13 cellular contexts compared by ENCODE assay signal in genomic region chr7:131897016-131897789, GRCh38.
DNase-seq lines count a peak whose midpoint lies in the region; ATAC-seq, FAIRE-seq and TF ChIP-seq lines count a peak whose summit lies in the region.
"Had no signal": no experiment of that assay in that cellular context is flagged by ENCODE, and none has a peak within 500 bp of the region (broad histone marks: within the 10 kb centered on the region; RNA-seq: fewer than 3 reads in every experiment).

No MANE protein-coding gene starts in this region.

- no peak for TF ChIP-seq EP300 in K562 (IDR thresholded peaks at IDR 0.05; ENCODE audit: low read length)

- H3K36me3 ChIP-seq in HUES48 (ENCODE audit: control insufficient read depth, insufficient read depth, low read length) (no peaks in the 10 kb centered on the region), K562 (ENCODE audit: control insufficient read depth, insufficient read depth, low read length) (no peaks in the 10 kb centered on the region)
- H3K36me3 ChIP-seq: BLaER1, uterus had no signal

- H3K4me3 ChIP-seq in HUES48 (ENCODE audit: low read depth, low read length) = no peak overlapping the region
- H3K4me3 ChIP-seq in K562 = no peak overlapping the region
- H3K4me3 ChIP-seq: BLaER1, uterus had no signal

- TF ChIP-seq RAD21 in K562 (CRISPR knock-in tag; conservative IDR thresholded peaks at IDR 0.05 in 1 of 2, IDR thresholded peaks at IDR 0.05 in 1 of 2) = no peak

- ATAC-seq in K562 (0 out of 3 replicates have a peak, but pooled peaks have one; percentile 25), GM19395 (IDR thresholded peaks at IDR 0.05; ENCODE audit: unreplicated experiment) (no peak), HG03045 (IDR thresholded peaks at IDR 0.05; ENCODE audit: unreplicated experiment) (no peak), HG02970 (IDR thresholded peaks at IDR 0.05; ENCODE audit: low FRiP score, unreplicated experiment) (no peak)
- ATAC-seq: activated T-cell treated with anti-CD3 and anti-CD28 coated beads, Interleukin-2, amount 50 U/mL, for 4 hours had no signal

- DNase-seq in AG20443 (ENCODE audit: low spot score) (peak; percentile 61), K562 (ENCODE audit: extremely low read depth in 1 of 4, low spot score in 3 of 4) (peak in 1 of 4 experiments; percentile 1), left kidney (ENCODE audit: low read depth, low spot score) (peak; percentile 62)
- no peak for DNase-seq in activated CD8-positive, alpha-beta memory T cell treated with anti-CD3 and anti-CD28 coated beads, Interleukin-2, amount 50 U/mL, for 4 hours
- DNase-seq: activated T-cell treated with anti-CD3 and anti-CD28 coated beads, Interleukin-2, amount 50 U/mL, for 4 hours; cerebellar nuclear complex; uterus had no signal

- BruUV-seq in K562 (replicated peaks; lab: Mats Ljungman, UMichigan) = no TSS peak

- peak overlapping the region; percentile 91 for H3K27ac ChIP-seq in HUES48 (ENCODE audit: low read depth, low read length)
- no peak overlapping the region for H3K27ac ChIP-seq in K562 (ENCODE audit: extremely low read depth, low read depth, low read length)
- H3K27ac ChIP-seq: BLaER1, KMS-11, uterus had no signal

- H3K4me2 ChIP-seq in K562 (ENCODE audit: insufficient read depth, low read length) = no peak overlapping the region
- H3K4me2 ChIP-seq: KMS-11 had no signal

- no peaks in the 10 kb centered on the region for H4K20me1 ChIP-seq in K562 (replicated peaks; ENCODE audit: control insufficient read depth, insufficient read depth, low read length)
- H4K20me1 ChIP-seq: BLaER1 had no signal

- H3K9me1 ChIP-seq in K562 (ENCODE audit: control insufficient read depth, insufficient read depth, low read length) = no peaks in the 10 kb centered on the region

- TF ChIP-seq POLR2A in K562 (conservative IDR thresholded peaks at IDR 0.05) = no peak

- no peaks in the 10 kb centered on the region for H3K9me3 ChIP-seq in HUES48 (ENCODE audit: control insufficient read depth, insufficient read depth, low read length)
- H3K9me3 ChIP-seq in K562 (replicated peaks; ENCODE audit: control insufficient read depth, insufficient read depth, low read depth, low read length) = no peaks in the 10 kb centered on the region
- H3K9me3 ChIP-seq: BLaER1, uterus had no signal

- intact Hi-C loops in K562 (cut with micrococcal nuclease) = no loop called here

- FAIRE-seq in K562 (lab: Jason Lieb, UNC) = no peak

- H3K4me1 ChIP-seq in HUES48 (ENCODE audit: control insufficient read depth, insufficient read depth, low read length) (peaks cover 31% of the 10 kb centered on the region), K562 (replicated peaks in 1 of 2; ENCODE audit: control insufficient read depth in 2 of 2, insufficient read depth in 2 of 2, low read length in 2 of 2) (no peaks in the 10 kb centered on the region)
- H3K4me1 ChIP-seq: uterus had no signal

- WGBS in K562 (ENCODE audit: insufficient coverage, low coverage, missing lambda C conversion rate) = 2% methylated on average over 6 of the region's 6 CpGs

- POLR2A ChIA-PET in K562 (lab: Yijun Ruan, JAX) = interaction anchor here (0.7 to 0.9 kb wide), 2 partner anchors 9 to 14 kb away, joined by 3 to 5 read pairs; no protein-coding TSS in a partner anchor

- H3K9ac ChIP-seq in HUES48 (ENCODE audit: low read depth, low read length) = 0 out of 2 replicates have a peak overlapping the region, but pooled peaks have one; percentile 28
- no peak overlapping the region for H3K9ac ChIP-seq in K562 (ENCODE audit: insufficient read depth in 1 of 2, low read depth in 2 of 2, low read length in 2 of 2)
- H3K9ac ChIP-seq: BLaER1, KMS-11 had no signal

- TF ChIP-seq CTCF in K562 (IDR thresholded peaks at IDR 0.05 in 2 of 3, conservative IDR thresholded peaks at IDR 0.05 in 1 of 3; ENCODE audit: insufficient read depth in 2 of 3, low read depth in 1 of 3, low read length in 3 of 3) = no peak

- in situ Hi-C loops in K562 (cut with MboI) = no loop called here

- peaks cover 22% of the 10 kb centered on the region for H3K27me3 ChIP-seq in HUES48 (ENCODE audit: control insufficient read depth, insufficient read depth, low read length)
- H3K27me3 ChIP-seq in K562 (ENCODE audit: control insufficient read depth in 2 of 2, insufficient read depth in 2 of 2, low read length in 2 of 2) = no peaks in the 10 kb centered on the region
- H3K27me3 ChIP-seq: BLaER1, uterus had no signal

- CTCF ChIA-PET in K562 (lab: Yijun Ruan, JAX; ENCODE audit: low intra/inter-chr PET ratio) = no interaction called here

- H2AFZ ChIP-seq in K562 (ENCODE audit: low read depth, low read length) = no peak overlapping the region

- no peaks in the 10 kb centered on the region for H3K79me2 ChIP-seq in K562 (ENCODE audit: control insufficient read depth, insufficient read depth, low read length)

TF ChIP-seq in K562, 482 proteins besides CTCF, POLR2A, EP300 and RAD21:
- TF ChIP-seq ZNF785 (CRISPR knock-in tag; IDR thresholded peaks at IDR 0.05) = no peak
- no peak for TF ChIP-seq CBFA2T3 (IDR thresholded peaks at IDR 0.05)
- TF ChIP-seq IFI16 (CRISPR knock-in tag; IDR thresholded peaks at IDR 0.05) = no peak
- peak; percentile 75 for TF ChIP-seq ZNF384 (IDR thresholded peaks at IDR 0.05; ENCODE audit: low read depth, low read length)
- no peak for TF ChIP-seq CBX1 (IDR thresholded peaks at IDR 0.05; ENCODE audit: low read depth)
- no peak for TF ChIP-seq ZNF436 (CRISPR knock-in tag; IDR thresholded peaks at IDR 0.05)
- no peak for TF ChIP-seq CBX5 (IDR thresholded peaks at IDR 0.05; ENCODE audit: borderline replicate concordance, low read depth)
